Comparison of ENCODE assay signal across 12 cellular contexts in genomic region chr13:38866649-38867048, GRCh38.
A peak's percentile ranks its signal among the peaks of the same experiment; 100 is the strongest.
DNase-seq lines count a peak whose midpoint lies in the region; ATAC-seq and TF ChIP-seq lines count a peak whose summit lies in the region.
"Had no signal": no experiment of that assay in that cellular context is flagged by ENCODE, and none has a peak within 500 bp of the region (broad histone marks: within the 10 kb centered on the region; RNA-seq: fewer than 3 reads in every experiment).

No MANE protein-coding gene starts in this region.

- H3K27ac ChIP-seq in neural cell (ENCODE audit: low read length): no peak overlapping the region
- H3K27ac ChIP-seq: upper lobe of right lung had no signal

- no peaks in the 10 kb centered on the region for H4K20me1 ChIP-seq in neural cell (ENCODE audit: insufficient read depth)

- no peak overlapping the region for H3K4me2 ChIP-seq in neural cell (ENCODE audit: low read length)

- H3K4me3 ChIP-seq in choroid plexus epithelial cell (ENCODE audit: low read depth, low read length) (no peak overlapping the region), neural cell (ENCODE audit: low read length) (no peak overlapping the region)
- H3K4me3 ChIP-seq: upper lobe of right lung had no signal

- no peaks in the 10 kb centered on the region for H3K79me2 ChIP-seq in neural cell (replicated peaks; ENCODE audit: insufficient read depth, low read length)

- H3K9ac ChIP-seq in neural cell (ENCODE audit: low read length): no peak overlapping the region

- TF ChIP-seq CTCF in choroid plexus epithelial cell (conservative IDR thresholded peaks at IDR 0.05; ENCODE audit: low read depth, low read length) (peak; percentile 5), neural cell (IDR thresholded peaks at IDR 0.05; ENCODE audit: poor library complexity, severe bottlenecking) (peak; percentile 46)

- ATAC-seq in HG03460 (IDR thresholded peaks at IDR 0.05; ENCODE audit: unreplicated experiment): no peak
- ATAC-seq in GM21619 (IDR thresholded peaks at IDR 0.05; ENCODE audit: unreplicated experiment): no peak
- ATAC-seq in HG03095 (IDR thresholded peaks at IDR 0.05; ENCODE audit: unreplicated experiment): no peak
- ATAC-seq: activated CD4-positive, alpha-beta T cell treated with anti-CD3 and anti-CD28 coated beads for 36 hours; upper lobe of right lung had no signal

- no peaks in the 10 kb centered on the region for H3K9me3 ChIP-seq in neural cell (ENCODE audit: low read length)
- H3K9me3 ChIP-seq: Caco-2, upper lobe of right lung had no signal

- peak; percentile 43 for TF ChIP-seq RAD21 in neural cell (conservative IDR thresholded peaks at IDR 0.05)

- H3K9me2 ChIP-seq in neural cell (ENCODE audit: insufficient read depth, low read length): no peaks in the 10 kb centered on the region

- H2AFZ ChIP-seq in neural cell (ENCODE audit: low read depth, low read length): no peak overlapping the region

- TF ChIP-seq EP300 in neural cell (conservative IDR thresholded peaks at IDR 0.05; ENCODE audit: poor library complexity, severe bottlenecking): no peak

- H3F3A ChIP-seq in neural cell (ENCODE audit: insufficient read depth, low read length, poor library complexity, severe bottlenecking): no peaks in the 10 kb centered on the region

- peak; percentile 17 for DNase-seq in DMS 273 (lab: John Stamatoyannopoulos, UW; ENCODE audit: unreplicated experiment)
- no peak for DNase-seq in DMS 273 treated with DMSO at 0.1 percent for 48 hours (lab: John Stamatoyannopoulos, UW)
- DNase-seq in NCI-H82 treated with DMSO at 0.1 percent for 48 hours (lab: John Stamatoyannopoulos, UW; ENCODE audit: unreplicated experiment): peak; percentile 3
- peak; percentile 44 for DNase-seq in choroid plexus epithelial cell (ENCODE audit: low read depth)
- DNase-seq: 8988T; activated CD4-positive, alpha-beta T cell treated with anti-CD3 and anti-CD28 coated beads for 36 hours; Caco-2; upper lobe of right lung had no signal

- no peaks in the 10 kb centered on the region for H3K27me3 ChIP-seq in neural cell (ENCODE audit: insufficient read depth, low read depth, low read length)
- H3K27me3 ChIP-seq: upper lobe of right lung had no signal

- H3K36me3 ChIP-seq in neural cell (ENCODE audit: insufficient read depth, low read length): no peaks in the 10 kb centered on the region
- H3K36me3 ChIP-seq: upper lobe of right lung had no signal

TF ChIP-seq in neural cell, 6 proteins besides CTCF, POLR2A, EP300 and RAD21:
- TF ChIP-seq SMC3 (conservative IDR thresholded peaks at IDR 0.05; ENCODE audit: poor library complexity) (peak; percentile 45), POLR2AphosphoS5 (IDR thresholded peaks at IDR 0.05) (no peak), MXI1 (conservative IDR thresholded peaks at IDR 0.05; ENCODE audit: poor library complexity, severe bottlenecking) (no peak)
